14 cellular contexts compared by ENCODE assay signal in the genomic region with DNA sequence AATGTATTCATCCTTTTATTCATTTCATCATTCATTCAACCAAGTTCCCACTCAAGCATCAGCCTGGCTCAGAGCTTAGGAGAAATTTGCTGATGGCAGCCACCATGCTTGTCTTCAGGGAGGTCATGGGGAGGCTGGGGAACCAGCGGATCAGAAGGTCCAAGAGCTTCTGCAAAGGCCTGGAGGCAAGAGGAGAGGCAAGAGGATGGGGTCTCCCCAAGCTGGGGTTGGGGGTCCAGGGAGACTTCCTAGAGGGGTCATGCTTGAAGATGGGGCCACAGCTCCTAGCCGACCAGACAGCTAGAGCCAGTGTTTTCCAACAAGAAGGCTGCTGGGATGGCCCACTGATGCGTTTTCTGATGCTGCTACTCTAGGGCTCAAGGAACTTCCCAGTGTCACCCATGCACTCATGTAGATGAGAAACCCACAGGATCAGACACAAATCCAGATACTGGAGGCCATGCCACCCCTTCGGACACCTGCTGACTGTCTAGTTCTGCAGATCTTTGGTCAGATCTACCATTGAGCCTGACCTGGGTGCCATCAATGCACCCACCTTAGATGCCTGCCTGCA.
DNase-seq lines count a peak whose midpoint lies in the region; ATAC-seq and TF ChIP-seq lines count a peak whose summit lies in the region.
"Had no signal": no experiment of that assay in that cellular context is flagged by ENCODE, and none has a peak within 500 bp of the region (broad histone marks: within the 10 kb centered on the region; RNA-seq: fewer than 3 reads in every experiment).

No MANE protein-coding gene starts in this region.

- H3K27me3 ChIP-seq in sigmoid colon: no peaks in the 10 kb centered on the region
- H3K27me3 ChIP-seq: BLaER1 treated with 17β-estradiol and CSF1 and Interleukin-3, amounts not matched to agents 10 nM and 100 nM had no signal

- no peaks in the 10 kb centered on the region for H3K36me3 ChIP-seq in sigmoid colon
- H3K36me3 ChIP-seq: BLaER1 treated with 17β-estradiol and CSF1 and Interleukin-3, amounts not matched to agents 10 nM and 100 nM; HAP-1 had no signal

- ATAC-seq in left lobe of liver: no peak
- ATAC-seq: CD8-positive, alpha-beta T cell had no signal

- H3K27ac ChIP-seq in VCaP: peak overlapping the region; percentile 38
- H3K27ac ChIP-seq in coronary artery: no peak overlapping the region
- peak overlapping the region in 1 of 4 donors; percentile 43 for H3K27ac ChIP-seq in sigmoid colon
- H3K27ac ChIP-seq: BLaER1 treated with 17β-estradiol and CSF1 and Interleukin-3, amounts not matched to agents 10 nM and 100 nM; GM23248 had no signal

- no peak overlapping the region for H3K4me3 ChIP-seq in coronary artery
- no peak overlapping the region for H3K4me3 ChIP-seq in sigmoid colon
- H3K4me3 ChIP-seq: BLaER1 treated with 17β-estradiol and CSF1 and Interleukin-3, amounts not matched to agents 10 nM and 100 nM; GM23248; HAP-1 had no signal

- TF ChIP-seq CTCF in VCaP (conservative IDR thresholded peaks at IDR 0.05) (no peak), coronary artery (IDR thresholded peaks at IDR 0.05) (no peak), sigmoid colon (IDR thresholded peaks at IDR 0.05) (no peak)

- intact Hi-C loops in sigmoid colon (cut with DNase I): no loop called here

- H3K9me3 ChIP-seq in sigmoid colon: no peaks in the 10 kb centered on the region
- H3K9me3 ChIP-seq: HAP-1 had no signal

- TF ChIP-seq EP300 in sigmoid colon (IDR thresholded peaks at IDR 0.05): no peak

- H3K4me1 ChIP-seq in sigmoid colon: peaks cover 0 to 13% (median 10%) of the 10 kb centered on the region in 4 donors
- H3K4me1 ChIP-seq: BLaER1 treated with 17β-estradiol and CSF1 and Interleukin-3, amounts not matched to agents 10 nM and 100 nM; HAP-1 had no signal

- 93 to 97% methylated on average over 4 of the region's 4 CpGs for WGBS in sigmoid colon, 2 donors

- TF ChIP-seq POLR2A in sigmoid colon (IDR thresholded peaks at IDR 0.05): no peak

- DNase-seq in coronary artery (ENCODE audit: low spot score): peak; percentile 61
- DNase-seq in left lobe of liver (ENCODE audit: low spot score): peak; percentile 23
- peak; percentile 40 for DNase-seq in sigmoid colon
- no peak for DNase-seq in occipital lobe (lab: John Stamatoyannopoulos, UW)
- no peak for DNase-seq in NCI-H2196 treated with DMSO at 0.1 percent for 48 hours (lab: John Stamatoyannopoulos, UW; ENCODE audit: unreplicated experiment)
- no peak for DNase-seq in NCI-H2227 treated with DMSO at 0.1 percent for 48 hours (lab: John Stamatoyannopoulos, UW)
- DNase-seq: CD8-positive, alpha-beta T cell; COR-L47; DMS 273 treated with DMSO at 0.1 percent for 48 hours; DMS53; GM23248 had no signal

Comparison
In these comparisons a context has a peak if more than half of its experiments do, and no peak if none do; other contexts are left out.
1. DNase-seq: peak in coronary artery (single experiment), left lobe of liver (single experiment) and sigmoid colon (single experiment); none in occipital lobe (single experiment), NCI-H2196 treated with DMSO at 0.1 percent for 48 hours (single experiment) and NCI-H2227 treated with DMSO at 0.1 percent for 48 hours (single experiment).